Comparison of ENCODE assay signal across 1 cellular context in genomic region chr2:72361042-72361441, GRCh38.
TF ChIP-seq lines count a peak whose summit lies in the region.

No MANE protein-coding gene starts in this region.

TF ChIP-seq in K562, 482 proteins besides CTCF, POLR2A, EP300 and RAD21 (continued from another document):
- TF ChIP-seq PKNOX1 (IDR thresholded peaks at IDR 0.05) (peak; percentile 78), ZNF584 (CRISPR knock-in tag; IDR thresholded peaks at IDR 0.05; ENCODE audit: low read depth) (no peak), PCBP1 (IDR thresholded peaks at IDR 0.05; ENCODE audit: low read depth, low read length, poor library complexity, severe bottlenecking) (no peak), PHF8 (IDR thresholded peaks at IDR 0.05; ENCODE audit: borderline replicate concordance, low read length) (no peak), PBX2 (CRISPR knock-in tag; IDR thresholded peaks at IDR 0.05; ENCODE audit: low read depth) (no peak), PBX2 (tag; conservative IDR thresholded peaks at IDR 0.05; ENCODE audit: low read depth) (peak; percentile 82), C11orf30 (IDR thresholded peaks at IDR 0.05; ENCODE audit: low read depth) (peak; percentile 68; the same call in 1 of the 2 replicates), MEIS2 (IDR thresholded peaks at IDR 0.05; ENCODE audit: partially characterized antibody) (peak; percentile 86), MAFG (tag; conservative IDR thresholded peaks at IDR 0.05) (peak; percentile 78), ZNF512 (tag; IDR thresholded peaks at IDR 0.05) (peak; percentile 71; the same call in 1 of the 2 replicates), ZNF12 (CRISPR knock-in tag; IDR thresholded peaks at IDR 0.05) (no peak), NFE2L1 (tag; IDR thresholded peaks at IDR 0.05; ENCODE audit: borderline replicate concordance, low read depth) (peak; percentile 37; the same call in 1 of the 2 replicates), JUN (IDR thresholded peaks at IDR 0.05; ENCODE audit: borderline replicate concordance, low read depth, low read length) (no peak), JUN (CRISPR knock-in tag; IDR thresholded peaks at IDR 0.05; ENCODE audit: borderline replicate concordance) (no peak), ZNF316 (IDR thresholded peaks at IDR 0.05) (peak; percentile 78), ZC3H8 (IDR thresholded peaks at IDR 0.05) (no peak)
